In the genomic region with DNA sequence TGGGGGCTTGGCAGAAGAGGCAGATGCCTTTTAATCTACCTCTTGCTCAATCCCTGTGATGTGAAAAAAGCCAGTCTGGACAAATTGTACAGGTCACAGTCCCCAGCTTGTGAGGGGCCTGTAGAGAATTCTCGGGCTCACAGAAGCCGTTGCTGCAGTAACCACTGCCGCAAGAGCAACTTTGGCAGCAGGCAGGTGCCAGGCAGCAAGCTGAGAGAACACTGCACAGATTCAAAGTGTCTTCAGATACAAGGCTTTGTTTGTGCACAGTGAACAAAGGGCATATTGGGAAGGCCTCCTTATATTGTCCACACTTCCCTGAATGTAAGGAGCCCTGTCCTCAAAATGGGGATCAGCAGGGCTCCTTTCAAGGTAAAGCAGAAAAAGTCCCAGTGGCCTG, we compare ENCODE assay signal across 1 cellular context.
TF ChIP-seq lines count a peak whose summit lies in the region.

No MANE protein-coding gene starts in this region.

TF ChIP-seq in HepG2, 621 proteins besides CTCF, POLR2A, EP300 and RAD21:
- TF ChIP-seq ZNF34 (CRISPR knock-in tag; IDR thresholded peaks at IDR 0.05; ENCODE audit: borderline replicate concordance) (no peak), SMARCC2 (IDR thresholded peaks at IDR 0.05) (no peak), NFKB2 (CRISPR knock-in tag; IDR thresholded peaks at IDR 0.05; ENCODE audit: borderline replicate concordance) (no peak), HIVEP1 (CRISPR knock-in tag; IDR thresholded peaks at IDR 0.05) (no peak), ZNF20 (CRISPR knock-in tag; IDR thresholded peaks at IDR 0.05) (no peak), HNRNPH1 (optimal IDR thresholded peaks at IDR 0.05; ENCODE audit: low read depth, low read length) (no peak), SRSF9 (IDR thresholded peaks at IDR 0.05; ENCODE audit: borderline replicate concordance, insufficient read depth, low read depth, low read length, poor library complexity, severe bottlenecking) (no peak), MIER2 (CRISPR knock-in tag; IDR thresholded peaks at IDR 0.05) (no peak), PLRG1 (conservative IDR thresholded peaks at IDR 0.05) (no peak), JUND (CRISPR knock-in tag; IDR thresholded peaks at IDR 0.05) (no peak), STAT5B (CRISPR knock-in tag; IDR thresholded peaks at IDR 0.05) (no peak)
- TF ChIP-seq, protein P1, sequence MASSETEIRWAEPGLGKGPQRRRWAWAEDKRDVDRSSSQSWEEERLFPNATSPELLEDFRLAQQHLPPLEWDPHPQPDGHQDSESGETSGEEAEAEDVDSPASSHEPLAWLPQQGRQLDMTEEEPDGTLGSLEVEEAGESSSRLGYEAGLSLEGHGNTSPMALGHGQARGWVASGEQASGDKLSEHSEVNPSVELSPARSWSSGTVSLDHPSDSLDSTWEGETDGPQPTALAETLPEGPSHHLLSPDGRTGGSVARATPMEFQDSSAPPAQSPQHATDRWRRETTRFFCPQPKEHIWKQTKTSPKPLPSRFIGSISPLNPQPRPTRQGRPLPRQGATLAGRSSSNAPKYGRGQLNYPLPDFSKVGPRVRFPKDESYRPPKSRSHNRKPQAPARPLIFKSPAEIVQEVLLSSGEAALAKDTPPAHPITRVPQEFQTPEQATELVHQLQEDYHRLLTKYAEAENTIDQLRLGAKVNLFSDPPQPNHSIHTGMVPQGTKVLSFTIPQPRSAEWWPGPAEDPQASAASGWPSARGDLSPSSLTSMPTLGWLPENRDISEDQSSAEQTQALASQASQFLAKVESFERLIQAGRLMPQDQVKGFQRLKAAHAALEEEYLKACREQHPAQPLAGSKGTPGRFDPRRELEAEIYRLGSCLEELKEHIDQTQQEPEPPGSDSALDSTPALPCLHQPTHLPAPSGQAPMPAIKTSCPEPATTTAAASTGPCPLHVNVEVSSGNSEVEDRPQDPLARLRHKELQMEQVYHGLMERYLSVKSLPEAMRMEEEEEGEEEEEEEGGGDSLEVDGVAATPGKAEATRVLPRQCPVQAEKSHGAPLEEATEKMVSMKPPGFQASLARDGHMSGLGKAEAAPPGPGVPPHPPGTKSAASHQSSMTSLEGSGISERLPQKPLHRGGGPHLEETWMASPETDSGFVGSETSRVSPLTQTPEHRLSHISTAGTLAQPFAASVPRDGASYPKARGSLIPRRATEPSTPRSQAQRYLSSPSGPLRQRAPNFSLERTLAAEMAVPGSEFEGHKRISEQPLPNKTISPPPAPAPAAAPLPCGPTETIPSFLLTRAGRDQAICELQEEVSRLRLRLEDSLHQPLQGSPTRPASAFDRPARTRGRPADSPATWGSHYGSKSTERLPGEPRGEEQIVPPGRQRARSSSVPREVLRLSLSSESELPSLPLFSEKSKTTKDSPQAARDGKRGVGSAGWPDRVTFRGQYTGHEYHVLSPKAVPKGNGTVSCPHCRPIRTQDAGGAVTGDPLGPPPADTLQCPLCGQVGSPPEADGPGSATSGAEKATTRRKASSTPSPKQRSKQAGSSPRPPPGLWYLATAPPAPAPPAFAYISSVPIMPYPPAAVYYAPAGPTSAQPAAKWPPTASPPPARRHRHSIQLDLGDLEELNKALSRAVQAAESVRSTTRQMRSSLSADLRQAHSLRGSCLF (CRISPR knock-in tag; IDR thresholded peaks at IDR 0.05; ENCODE audit: borderline replicate concordance): no peak
- TF ChIP-seq, protein P2, sequence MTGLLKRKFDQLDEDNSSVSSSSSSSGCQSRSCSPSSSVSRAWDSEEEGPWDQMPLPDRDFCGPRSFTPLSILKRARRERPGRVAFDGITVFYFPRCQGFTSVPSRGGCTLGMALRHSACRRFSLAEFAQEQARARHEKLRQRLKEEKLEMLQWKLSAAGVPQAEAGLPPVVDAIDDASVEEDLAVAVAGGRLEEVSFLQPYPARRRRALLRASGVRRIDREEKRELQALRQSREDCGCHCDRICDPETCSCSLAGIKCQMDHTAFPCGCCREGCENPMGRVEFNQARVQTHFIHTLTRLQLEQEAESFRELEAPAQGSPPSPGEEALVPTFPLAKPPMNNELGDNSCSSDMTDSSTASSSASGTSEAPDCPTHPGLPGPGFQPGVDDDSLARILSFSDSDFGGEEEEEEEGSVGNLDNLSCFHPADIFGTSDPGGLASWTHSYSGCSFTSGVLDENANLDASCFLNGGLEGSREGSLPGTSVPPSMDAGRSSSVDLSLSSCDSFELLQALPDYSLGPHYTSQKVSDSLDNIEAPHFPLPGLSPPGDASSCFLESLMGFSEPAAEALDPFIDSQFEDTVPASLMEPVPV (CRISPR knock-in tag; IDR thresholded peaks at IDR 0.05): no peak
- TF ChIP-seq, protein P3, sequence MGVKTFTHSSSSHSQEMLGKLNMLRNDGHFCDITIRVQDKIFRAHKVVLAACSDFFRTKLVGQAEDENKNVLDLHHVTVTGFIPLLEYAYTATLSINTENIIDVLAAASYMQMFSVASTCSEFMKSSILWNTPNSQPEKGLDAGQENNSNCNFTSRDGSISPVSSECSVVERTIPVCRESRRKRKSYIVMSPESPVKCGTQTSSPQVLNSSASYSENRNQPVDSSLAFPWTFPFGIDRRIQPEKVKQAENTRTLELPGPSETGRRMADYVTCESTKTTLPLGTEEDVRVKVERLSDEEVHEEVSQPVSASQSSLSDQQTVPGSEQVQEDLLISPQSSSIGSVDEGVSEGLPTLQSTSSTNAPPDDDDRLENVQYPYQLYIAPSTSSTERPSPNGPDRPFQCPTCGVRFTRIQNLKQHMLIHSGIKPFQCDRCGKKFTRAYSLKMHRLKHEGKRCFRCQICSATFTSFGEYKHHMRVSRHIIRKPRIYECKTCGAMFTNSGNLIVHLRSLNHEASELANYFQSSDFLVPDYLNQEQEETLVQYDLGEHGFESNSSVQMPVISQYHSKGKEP (CRISPR knock-in tag; IDR thresholded peaks at IDR 0.05): no peak
